8 cellular contexts compared by ENCODE assay signal in the genomic region with DNA sequence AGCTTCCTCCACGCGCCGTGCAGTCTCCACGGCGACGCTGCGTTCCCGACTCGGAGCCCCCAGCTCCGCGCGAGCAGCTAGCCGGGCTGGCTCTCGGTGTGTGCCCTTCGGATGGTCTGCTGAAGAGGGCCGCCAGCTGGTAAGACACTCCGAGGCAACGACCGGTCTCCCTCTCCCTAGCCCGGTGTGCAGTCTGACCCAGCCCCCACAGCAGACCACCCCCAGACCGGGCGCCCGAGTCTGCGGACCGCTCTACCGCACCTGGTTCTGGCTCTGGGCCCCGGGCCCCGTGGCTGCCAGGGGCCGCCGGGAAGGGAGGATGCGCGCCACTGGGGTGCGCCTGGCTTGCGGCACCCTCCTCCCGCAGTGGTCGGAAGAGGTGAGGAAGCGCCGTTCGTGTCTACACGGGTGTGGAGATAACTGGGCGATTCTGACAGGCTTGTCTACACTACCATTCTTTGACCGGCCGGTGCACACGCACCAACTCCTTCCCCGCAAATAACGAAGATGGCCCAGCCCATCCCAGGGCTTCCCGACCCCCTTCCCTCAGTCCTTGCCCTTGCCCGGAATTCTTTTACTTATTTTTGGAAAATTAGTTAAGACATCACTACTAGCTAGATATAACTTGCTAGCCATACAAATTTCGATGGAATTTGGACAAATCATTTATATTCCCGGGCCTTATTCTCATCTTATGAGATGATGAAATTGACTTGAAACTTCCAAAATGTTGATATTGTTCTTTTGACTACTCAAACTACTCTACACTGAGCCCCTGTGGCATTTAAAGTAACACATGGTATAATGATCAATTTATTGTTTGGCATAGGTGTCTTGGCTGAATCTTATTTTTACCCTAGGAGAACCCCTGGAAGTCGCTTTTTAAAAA. TPM values are rescaled to one million over a fixed set of nuclear protein-coding genes. Genes with fewer than 3 reads are reported as not detected.
A peak's percentile ranks its signal among the peaks of the same experiment; 100 is the strongest.
DNase-seq lines count a peak whose midpoint lies in the region; ATAC-seq and TF ChIP-seq lines count a peak whose summit lies in the region.

No MANE protein-coding gene starts in this region.

- H3K9me2 ChIP-seq in Karpas-422 (replicated peaks; ENCODE audit: insufficient read depth, low read length), result no peaks in the 10 kb centered on the region

- no peak overlapping the region for H3K27ac ChIP-seq in Karpas-422 (ENCODE audit: low read length)

- no peaks in the 10 kb centered on the region for H3K79me2 ChIP-seq in Karpas-422 (ENCODE audit: low read length)

- H3K4me3 Mint-ChIP-seq in osteocyte (ENCODE audit: unreplicated experiment), result peak overlapping the region; percentile 66

- no peaks in the 10 kb centered on the region for H3K9me3 Mint-ChIP-seq in osteocyte (ENCODE audit: unreplicated experiment)

- H3K4me1 Mint-ChIP-seq in osteocyte (ENCODE audit: unreplicated experiment), result peaks cover 9% of the 10 kb centered on the region

- H3K4me3 ChIP-seq in Karpas-422 (ENCODE audit: low read length) (peak overlapping the region; percentile 66), fibroblast of pulmonary artery (replicated peaks; ENCODE audit: low read depth, low read length) (peak overlapping the region; percentile 50)

- H2AFZ ChIP-seq in Karpas-422 (ENCODE audit: low read length), result peak overlapping the region; percentile 75; the same call in 1 of the 2 replicates

- H3K9me3 ChIP-seq in Karpas-422 (ENCODE audit: low read length), result no peaks in the 10 kb centered on the region

- no peak for TF ChIP-seq CTCF in fibroblast of pulmonary artery (IDR thresholded peaks at IDR 0.05; ENCODE audit: low read length, missing control alignments)
- TF ChIP-seq CTCF in osteocyte (IDR thresholded peaks at IDR 0.05), result no peak

- H3K36me3 Mint-ChIP-seq in osteocyte (ENCODE audit: unreplicated experiment), result no peaks in the 10 kb centered on the region

- H3K27me3 ChIP-seq in Karpas-422 (ENCODE audit: low read length), result no peaks in the 10 kb centered on the region

- H3K4me2 ChIP-seq in Karpas-422 (ENCODE audit: low read depth, low read length, poor library complexity, severe bottlenecking), result peak overlapping the region; percentile 70

- peak; percentile 46 for ATAC-seq in GM21825 (IDR thresholded peaks at IDR 0.05; ENCODE audit: unreplicated experiment)

- no peaks in the 10 kb centered on the region for H4K20me1 ChIP-seq in Karpas-422 (ENCODE audit: insufficient read depth, low read depth, low read length)

- DNase-seq in DMS 273 (lab: John Stamatoyannopoulos, UW; ENCODE audit: unreplicated experiment) (peak; percentile 82), DMS 273 treated with DMSO at 0.1 percent for 48 hours (lab: John Stamatoyannopoulos, UW) (no peak), Karpas-422 (no peak), activated T-cell treated with anti-CD3 and anti-CD28 coated beads for 4 hours (peak; percentile 19), fibroblast of pulmonary artery (ENCODE audit: low read depth) (peak; percentile 10), osteocyte (ENCODE audit: extremely low spot score, unreplicated experiment) (no peak), HK-2 (ENCODE audit: unreplicated experiment) (no peak)

- H3K27ac Mint-ChIP-seq in osteocyte (ENCODE audit: unreplicated experiment), result no peak overlapping the region

- peaks cover 17% of the 10 kb centered on the region for H3K4me1 ChIP-seq in Karpas-422 (ENCODE audit: low read length)

- H3K36me3 ChIP-seq in Karpas-422 (ENCODE audit: insufficient read depth, low read length), result no peaks in the 10 kb centered on the region

- peak overlapping the region; percentile 69 for H3K9ac ChIP-seq in Karpas-422 (ENCODE audit: low read length)

- peaks cover 56% of the 10 kb centered on the region for H3K27me3 Mint-ChIP-seq in osteocyte (ENCODE audit: unreplicated experiment)

RNA-seq across cellular contexts. Expression of a gene that starts 1.1 kb away (rescaled TPM):
- total RNA-seq in Karpas-422 (2014; rRNA removed; shearing (Covaris generic); ENCODE audit: low replicate concordance), result not detected in 2 replicates
- not detected in 2 replicates for total RNA-seq in osteocyte

RNA-seq across cellular contexts. Expression of a gene that starts 45.4 kb away (rescaled TPM):
- 7.1 and 7.7 TPM in 2 replicates for total RNA-seq in Karpas-422 (2014; rRNA removed; shearing (Covaris generic); ENCODE audit: low replicate concordance)
- not detected in 2 replicates for total RNA-seq in osteocyte

RNA-seq across cellular contexts. Expression of a gene that starts 56.2 kb away (rescaled TPM):
- total RNA-seq in Karpas-422 (2014; rRNA removed; shearing (Covaris generic); ENCODE audit: low replicate concordance), result not detected in 2 replicates
- not detected in 2 replicates for total RNA-seq in osteocyte

Comparison
In these comparisons a context has a peak if more than half of its experiments do, and no peak if none do; other contexts are left out.
1. DNase-seq: peak in DMS 273 (single experiment), activated T-cell treated with anti-CD3 and anti-CD28 coated beads for 4 hours (single experiment) and fibroblast of pulmonary artery (single experiment); none in DMS 273 treated with DMSO at 0.1 percent for 48 hours (single experiment), Karpas-422 (single experiment), osteocyte (single experiment) and HK-2 (single experiment).